Comparison of ENCODE assay signal across 25 cellular contexts in the genomic region with DNA sequence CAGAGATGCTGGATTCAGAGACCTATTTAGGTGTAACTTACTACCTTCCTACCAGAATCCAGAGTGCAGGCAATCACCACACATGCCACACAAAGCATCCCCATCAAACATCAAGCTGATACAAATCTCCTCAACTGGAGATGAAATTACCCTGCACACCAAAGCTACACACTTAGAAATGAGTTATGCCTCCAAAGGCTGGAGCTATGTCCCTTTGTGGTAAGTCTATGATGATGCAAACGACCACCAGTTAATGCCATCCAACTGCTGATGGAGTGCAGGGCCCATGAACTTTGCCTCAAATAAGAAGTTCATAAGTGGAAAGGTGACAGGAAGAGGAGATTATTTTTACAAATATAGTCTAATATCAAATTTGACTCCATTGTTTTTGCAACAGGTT. TPM values are rescaled to one million over a fixed set of nuclear protein-coding genes. Genes with fewer than 3 reads are reported as not detected.
"Had no signal": no experiment of that assay in that cellular context is flagged by ENCODE, and none has a peak within 500 bp of the region (broad histone marks: within the 10 kb centered on the region; RNA-seq: fewer than 3 reads in every experiment).

No MANE protein-coding gene starts in this region.

- H3K27ac Mint-ChIP-seq: activated B cell treated with CpG ODN at 0.5 μM for 24 hours; activated CD4-positive, alpha-beta T cell treated with anti-CD3 and anti-CD28 coated beads, Interleukin-2, amount 10 ng/mL, durations not matched to agents 24 days and 14 days; activated CD8-positive, alpha-beta memory T cell treated with anti-CD3 and anti-CD28 coated beads, Interleukin-2, amount 10 ng/mL, durations not matched to agents 7 days and 5 days; activated naive CD4-positive, alpha-beta T cell treated with anti-CD3 and anti-CD28 coated beads, Interleukin-2, amount 50 U/mL, for 24 hours; activated T-cell treated with anti-CD3 and anti-CD28 coated beads, Interleukin-2, amount 50 U/mL, for 24 hours; activated T-helper 1 cell treated with anti-CD3 and anti-CD28 coated beads, Interleukin-12 subunit alpha, Interleukin-12 subunit beta, Interleukin-2, Interleukin-4 antibody, amounts not matched to agents 30 ng/mL and 10 ng/mL and 1 ng/mL, durations not matched to agents 14 hours and 24 hours and 36 hours; T-cell had no signal

- H3K4me3 Mint-ChIP-seq: activated B cell treated with CpG ODN at 0.5 μM for 24 hours; activated CD4-positive, alpha-beta T cell treated with anti-CD3 and anti-CD28 coated beads, Interleukin-2, amount 10 ng/mL, durations not matched to agents 24 days and 14 days; activated CD8-positive, alpha-beta memory T cell treated with anti-CD3 and anti-CD28 coated beads, Interleukin-2, amount 10 ng/mL, durations not matched to agents 7 days and 5 days; activated naive CD4-positive, alpha-beta T cell treated with anti-CD3 and anti-CD28 coated beads, Interleukin-2, amount 50 U/mL, for 24 hours; activated T-cell treated with anti-CD3 and anti-CD28 coated beads, Interleukin-2, amount 50 U/mL, for 24 hours; activated T-helper 1 cell treated with anti-CD3 and anti-CD28 coated beads, Interleukin-12 subunit alpha, Interleukin-12 subunit beta, Interleukin-2, Interleukin-4 antibody, amounts not matched to agents 30 ng/mL and 10 ng/mL and 1 ng/mL, durations not matched to agents 14 hours and 24 hours and 36 hours; T-cell had no signal

- H3K4me3 ChIP-seq: ascending aorta, body of pancreas, MG63 had no signal

- H3K4me1 Mint-ChIP-seq: activated B cell treated with CpG ODN at 0.5 μM for 24 hours; activated CD4-positive, alpha-beta T cell treated with anti-CD3 and anti-CD28 coated beads, Interleukin-2, amount 10 ng/mL, durations not matched to agents 24 days and 14 days; activated CD8-positive, alpha-beta memory T cell treated with anti-CD3 and anti-CD28 coated beads, Interleukin-2, amount 10 ng/mL, durations not matched to agents 7 days and 5 days; activated naive CD4-positive, alpha-beta T cell treated with anti-CD3 and anti-CD28 coated beads, Interleukin-2, amount 50 U/mL, for 24 hours; T-cell had no signal

- H3K4me1 ChIP-seq: body of pancreas had no signal

- H3K36me3 ChIP-seq: ascending aorta had no signal

- H3K27ac ChIP-seq: ascending aorta, body of pancreas had no signal

- H3K9me3 Mint-ChIP-seq: activated B cell treated with CpG ODN at 0.5 μM for 24 hours; activated CD4-positive, alpha-beta T cell treated with anti-CD3 and anti-CD28 coated beads, Interleukin-2, amount 10 ng/mL, durations not matched to agents 24 days and 14 days; activated naive CD4-positive, alpha-beta T cell treated with anti-CD3 and anti-CD28 coated beads, Interleukin-2, amount 50 U/mL, for 24 hours; activated T-cell treated with anti-CD3 and anti-CD28 coated beads, Interleukin-2, amount 50 U/mL, for 24 hours; activated T-helper 1 cell treated with anti-CD3 and anti-CD28 coated beads, Interleukin-12 subunit alpha, Interleukin-12 subunit beta, Interleukin-2, Interleukin-4 antibody, amounts not matched to agents 30 ng/mL and 10 ng/mL and 1 ng/mL, durations not matched to agents 14 hours and 24 hours and 36 hours had no signal

- H3K27me3 ChIP-seq: ascending aorta, body of pancreas, MG63 had no signal

- ATAC-seq: activated CD8-positive, alpha-beta memory T cell treated with anti-CD3 and anti-CD28 coated beads, Interleukin-2, amount 10 ng/mL, durations not matched to agents 7 days and 5 days; body of pancreas; PC-3; T-cell had no signal

- H3K27me3 Mint-ChIP-seq: activated CD4-positive, alpha-beta T cell treated with anti-CD3 and anti-CD28 coated beads, Interleukin-2, amount 10 ng/mL, durations not matched to agents 24 days and 14 days; activated CD8-positive, alpha-beta memory T cell treated with anti-CD3 and anti-CD28 coated beads, Interleukin-2, amount 10 ng/mL, durations not matched to agents 7 days and 5 days had no signal

- DNase-seq: activated B cell treated with CpG ODN at 0.5 μM for 24 hours; activated CD4-positive, alpha-beta T cell treated with anti-CD3 and anti-CD28 coated beads for 1 hour; activated CD4-positive, alpha-beta T cell treated with anti-CD3 and anti-CD28 coated beads, Interleukin-2, amount 10 ng/mL, durations not matched to agents 24 days and 14 days; activated CD4-positive, alpha-beta T cell treated with anti-CD3 and anti-CD28 coated beads, Interleukin-2, amount 50 U/mL, for 48 hours; activated CD8-positive, alpha-beta memory T cell treated with anti-CD3 and anti-CD28 coated beads, Interleukin-2, amount 10 ng/mL, durations not matched to agents 7 days and 5 days; activated effector memory CD4-positive, alpha-beta T cell treated with Interleukin-2 at 50 U/mL for 16 hours; activated naive CD4-positive, alpha-beta T cell; activated T-cell treated with anti-CD3 and anti-CD28 coated beads, Interleukin-2, amount 50 U/mL, for 24 hours; amniotic stem cell; body of pancreas; MG63; MV-4-11; NCI-H1092 treated with DMSO at 0.1 percent for 48 hours; NCI-H1417 treated with DMSO at 0.1 percent for 48 hours; NCI-H1694 treated with DMSO at 0.1 percent for 48 hours; PC-3; SIG-M5; T-cell; T-helper 2 cell; T1000 had no signal

- H3K9me3 ChIP-seq: ascending aorta, body of pancreas, MG63 had no signal

- H3K36me3 Mint-ChIP-seq: activated CD8-positive, alpha-beta memory T cell treated with anti-CD3 and anti-CD28 coated beads, Interleukin-2, amount 10 ng/mL, durations not matched to agents 7 days and 5 days; activated naive CD4-positive, alpha-beta T cell treated with anti-CD3 and anti-CD28 coated beads, Interleukin-2, amount 50 U/mL, for 24 hours; T-cell had no signal

- FAIRE-seq: RCC 7860, TTC549 had no signal

RNA-seq across cellular contexts. Expression of a gene that starts 38.1 kb away (rescaled TPM):
- total RNA-seq: activated B cell treated with CpG ODN at 0.5 μM for 24 hours; activated CD4-positive, alpha-beta T cell treated with anti-CD3 and anti-CD28 coated beads, Interleukin-2, amount 10 ng/mL, durations not matched to agents 24 days and 14 days; activated CD8-positive, alpha-beta memory T cell treated with anti-CD3 and anti-CD28 coated beads, Interleukin-2, amount 10 ng/mL, durations not matched to agents 7 days and 5 days; activated T-helper 1 cell treated with anti-CD3 and anti-CD28 coated beads, Interleukin-12 subunit alpha, Interleukin-12 subunit beta, Interleukin-2, Interleukin-4 antibody, amounts not matched to agents 30 ng/mL and 10 ng/mL and 1 ng/mL, durations not matched to agents 14 hours and 24 hours and 36 hours; PC-3 had no signal
